Comparison of ENCODE assay signal across 18 cellular contexts in the genomic region with DNA sequence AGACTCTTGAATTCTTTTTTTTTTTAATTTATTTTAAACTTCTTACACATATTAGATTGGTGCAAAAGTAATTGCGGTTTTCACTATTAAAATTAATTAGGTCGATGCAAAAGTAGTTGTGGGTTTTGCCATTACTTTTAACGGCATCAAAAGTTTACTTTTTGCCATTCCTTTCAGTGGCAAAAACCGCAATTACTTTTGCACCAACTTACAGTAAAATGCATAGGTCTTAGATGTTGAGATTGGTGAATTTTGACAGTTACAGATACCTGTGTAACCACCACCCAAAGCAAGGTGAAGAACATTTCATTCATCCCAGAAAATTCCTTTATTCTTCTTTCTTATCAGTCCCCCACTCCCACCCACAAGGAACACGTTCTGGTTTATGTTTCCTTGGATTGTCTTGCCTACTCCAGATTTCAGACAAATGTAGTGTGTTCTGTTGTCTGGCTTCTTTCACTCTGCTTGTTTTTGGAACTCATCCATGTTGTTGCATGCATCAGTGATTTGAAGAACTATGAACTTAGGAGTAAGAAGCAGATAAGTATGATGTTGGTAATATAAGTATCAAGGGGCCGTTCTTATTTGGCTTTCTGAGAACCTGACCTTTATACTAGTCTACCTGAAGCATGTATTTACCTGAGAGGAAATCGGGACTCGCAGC.
DNase-seq lines count a peak whose midpoint lies in the region; ATAC-seq, FAIRE-seq and TF ChIP-seq lines count a peak whose summit lies in the region.
"Had no signal": no experiment of that assay in that cellular context is flagged by ENCODE, and none has a peak within 500 bp of the region (broad histone marks: within the 10 kb centered on the region; RNA-seq: fewer than 3 reads in every experiment).

No MANE protein-coding gene starts in this region.

- H3K4me1 ChIP-seq in SK-N-SH (ENCODE audit: control insufficient read depth in 1 of 2, insufficient read depth in 2 of 2, low read depth in 1 of 2, low read length in 1 of 2) (peaks cover 0 to 10% of the 10 kb centered on the region in 2 experiments; a peak in 1 of 4 replicates), SJCRH30 (peaks cover 7% of the 10 kb centered on the region)

- DNase-seq in DMS79 treated with DMSO at 0.1 percent for 48 hours (lab: John Stamatoyannopoulos, UW) (peak; percentile 58), SK-N-SH (no peak), kidney tubule cell (ENCODE audit: low spot score) (peak; percentile 35), epidermal melanocyte (ENCODE audit: insufficient read length, low spot score) (no peak), glutamatergic neuron (no peak), SJCRH30 (no peak)
- DNase-seq: C1 segment of cervical spinal cord; CD8-positive, alpha-beta memory T cell; H9; NCI-H1092 treated with DMSO at 0.1 percent for 48 hours; NCI-H146; NCI-H2029 treated with DMSO at 0.1 percent for 48 hours; NCI-H748 treated with DMSO at 0.1 percent for 48 hours; SHP77 had no signal

- no peaks in the 10 kb centered on the region for H3K79me2 ChIP-seq in SK-N-SH (ENCODE audit: insufficient read depth)

- no peak overlapping the region for H3K4me3 Mint-ChIP-seq in glutamatergic neuron (ENCODE audit: unreplicated experiment)
- H3K4me3 Mint-ChIP-seq: H9 had no signal

- H3K27ac ChIP-seq in SK-N-SH (ENCODE audit: low read depth in 2 of 2, low read length in 1 of 2), result no peak overlapping the region
- no peak overlapping the region for H3K27ac ChIP-seq in SJCRH30

- no peaks in the 10 kb centered on the region for H3K27me3 Mint-ChIP-seq in glutamatergic neuron (ENCODE audit: unreplicated experiment)

- POLR2A ChIA-PET in SK-N-SH (lab: Yijun Ruan, JAX), result no interaction called here

- H3K4me2 ChIP-seq in SK-N-SH, result no peak overlapping the region

- WGBS in SK-N-SH (ENCODE audit: low lambda C conversion rate), result 73% methylated on average over 8 of the region's 8 CpGs

- H3K9me3 Mint-ChIP-seq in glutamatergic neuron (ENCODE audit: unreplicated experiment), result no peaks in the 10 kb centered on the region
- H3K9me3 Mint-ChIP-seq: CD8-positive, alpha-beta memory T cell; H9 had no signal

- FAIRE-seq in endometrium (lab: Jason Lieb, UNC), result peak; percentile 46
- FAIRE-seq: G401.6, HTR-8/SVneo had no signal

- no peak overlapping the region for H3K4me3 ChIP-seq in SK-N-SH (ENCODE audit: low read depth in 2 of 2, low read length in 1 of 2)
- H3K4me3 ChIP-seq in SJCRH30, result no peak overlapping the region

- H3K36me3 Mint-ChIP-seq in glutamatergic neuron (ENCODE audit: unreplicated experiment), result no peaks in the 10 kb centered on the region
- H3K36me3 Mint-ChIP-seq: CD8-positive, alpha-beta memory T cell had no signal

- no peak for TF ChIP-seq RAD21 in SK-N-SH (IDR thresholded peaks at IDR 0.05; ENCODE audit: low read length)

- peaks cover 2% of the 10 kb centered on the region for H3K4me1 Mint-ChIP-seq in glutamatergic neuron (ENCODE audit: low read depth, unreplicated experiment)

- no peaks in the 10 kb centered on the region for H3F3A ChIP-seq in SK-N-SH (replicated peaks; ENCODE audit: insufficient read depth)

- no peak overlapping the region for H3K27ac Mint-ChIP-seq in glutamatergic neuron (ENCODE audit: unreplicated experiment)
- H3K27ac Mint-ChIP-seq: CD8-positive, alpha-beta memory T cell; H9 had no signal

- H4K20me1 ChIP-seq in SK-N-SH (ENCODE audit: insufficient read depth), result no peaks in the 10 kb centered on the region

- H2AFZ ChIP-seq in SK-N-SH (ENCODE audit: low read depth), result no peak overlapping the region

- H3K9me2 ChIP-seq in SK-N-SH, result no peaks in the 10 kb centered on the region

- TF ChIP-seq EP300 in SK-N-SH (IDR thresholded peaks at IDR 0.05; ENCODE audit: borderline replicate concordance in 1 of 2, low read depth in 1 of 2, low read length in 1 of 2), result peak in 1 of 2 experiments; percentile 16; a peak in 1 of 4 replicates

- H3K9me3 ChIP-seq in SK-N-SH, result no peaks in the 10 kb centered on the region
- H3K9me3 ChIP-seq in SJCRH30 (replicated peaks), result no peaks in the 10 kb centered on the region

- TF ChIP-seq CTCF in SK-N-SH (IDR thresholded peaks at IDR 0.05) (no peak), glutamatergic neuron (IDR thresholded peaks at IDR 0.05; ENCODE audit: partially characterized antibody, unreplicated experiment) (no peak)

- H3K27me3 ChIP-seq in SK-N-SH (ENCODE audit: insufficient read depth) (no peaks in the 10 kb centered on the region), SJCRH30 (no peaks in the 10 kb centered on the region)

- H3K9ac ChIP-seq in SK-N-SH, result no peak overlapping the region

- CTCF ChIA-PET in SK-N-SH (lab: Yijun Ruan, JAX), result interaction anchor here (0.6 kb wide), 1 partner anchor 106 kb away, joined by 3 read pairs; no protein-coding TSS in a partner anchor

- H3K36me3 ChIP-seq in SK-N-SH (replicated peaks in 1 of 2; ENCODE audit: control insufficient read depth in 1 of 2, insufficient read depth in 2 of 2, low read length in 1 of 2) (no peaks in the 10 kb centered on the region), SJCRH30 (no peaks in the 10 kb centered on the region)

- ATAC-seq in GM21390 (IDR thresholded peaks at IDR 0.05; ENCODE audit: unreplicated experiment), result no peak

TF ChIP-seq in SK-N-SH, 30 proteins besides CTCF, POLR2A, EP300 and RAD21:
- TF ChIP-seq TCF12 (IDR thresholded peaks at IDR 0.05) (peak; percentile 51; the same call in 1 of the 2 replicates), MEF2A (IDR thresholded peaks at IDR 0.05; ENCODE audit: borderline replicate concordance, low read depth) (no peak), ELF1 (IDR thresholded peaks at IDR 0.05) (no peak)
TF ChIP-seq in SK-N-SH: peak in this region for 1.

Comparison
In these comparisons a context has a peak if more than half of its experiments do, and no peak if none do; other contexts are left out.
1. DNase-seq: peak in DMS79 treated with DMSO at 0.1 percent for 48 hours (single experiment) and kidney tubule cell (single experiment); none in SK-N-SH (single experiment), epidermal melanocyte (single experiment), glutamatergic neuron (single experiment) and SJCRH30 (0 of 2).